In genomic region chr5:176994460-176995121, GRCh38 we compare ENCODE assay signal across 1 cellular context.
TF ChIP-seq lines count a peak whose summit lies in the region.

No MANE protein-coding gene starts in this region.

TF ChIP-seq in HepG2, 621 proteins besides CTCF, POLR2A, EP300 and RAD21:
- no peak for TF ChIP-seq MBNL3 (CRISPR knock-in tag; conservative IDR thresholded peaks at IDR 0.05)
- peak; percentile 20; the same call in 1 of the 2 replicates for TF ChIP-seq CEBPG (CRISPR knock-in tag; IDR thresholded peaks at IDR 0.05)
- TF ChIP-seq CEBPB (IDR thresholded peaks at IDR 0.05; ENCODE audit: borderline replicate concordance, low read depth, low read length), result peak; percentile 67
- no peak for TF ChIP-seq ZNF205 (CRISPR knock-in tag; IDR thresholded peaks at IDR 0.05)
- peak; percentile 50 for TF ChIP-seq FOSL2 (CRISPR knock-in tag; IDR thresholded peaks at IDR 0.05)
- TF ChIP-seq FOXK1 (CRISPR knock-in tag; IDR thresholded peaks at IDR 0.05; ENCODE audit: borderline replicate concordance, low read depth), result no peak
- TF ChIP-seq SOX5 (CRISPR knock-in tag; IDR thresholded peaks at IDR 0.05; ENCODE audit: borderline replicate concordance), result peak; percentile 71
- 0 out of 2 replicates have a peak, but pooled peaks have one; percentile 41 for TF ChIP-seq PPARG (CRISPR knock-in tag; conservative IDR thresholded peaks at IDR 0.05)
- no peak for TF ChIP-seq TSC22D2 (CRISPR knock-in tag; IDR thresholded peaks at IDR 0.05; ENCODE audit: borderline replicate concordance)
- peak; percentile 49; the same call in 1 of the 2 replicates for TF ChIP-seq FOXP4 (CRISPR knock-in tag; IDR thresholded peaks at IDR 0.05)
- no peak for TF ChIP-seq CREB1 (IDR thresholded peaks at IDR 0.05)
- TF ChIP-seq CREB1 (CRISPR knock-in tag; IDR thresholded peaks at IDR 0.05), result 0 out of 2 replicates have a peak, but pooled peaks have one; percentile 30
- no peak for TF ChIP-seq ZNF710 (CRISPR knock-in tag; IDR thresholded peaks at IDR 0.05; ENCODE audit: borderline replicate concordance)
- TF ChIP-seq SOX6 (IDR thresholded peaks at IDR 0.05), result no peak
- TF ChIP-seq SOX6 (CRISPR knock-in tag; IDR thresholded peaks at IDR 0.05), result peak; percentile 64
- no peak for TF ChIP-seq CENPBD1 (CRISPR knock-in tag; IDR thresholded peaks at IDR 0.05; ENCODE audit: borderline replicate concordance, low read depth)
- TF ChIP-seq ZNF792 (CRISPR knock-in tag; IDR thresholded peaks at IDR 0.05), result 0 out of 2 replicates have a peak, but pooled peaks have one; percentile 32
- no peak for TF ChIP-seq ZBTB40 (IDR thresholded peaks at IDR 0.05)
- no peak for TF ChIP-seq ZBTB40 (CRISPR knock-in tag; IDR thresholded peaks at IDR 0.05)
- TF ChIP-seq ZNF281 (CRISPR knock-in tag; IDR thresholded peaks at IDR 0.05; ENCODE audit: borderline replicate concordance), result peak; percentile 17; the same call in 1 of the 2 replicates
- peak; percentile 58 for TF ChIP-seq SAP130 (CRISPR knock-in tag; IDR thresholded peaks at IDR 0.05; ENCODE audit: low read depth)
- peak; percentile 34; the same call in 1 of the 2 replicates for TF ChIP-seq SOX13 (IDR thresholded peaks at IDR 0.05)
- TF ChIP-seq SOX13 (CRISPR knock-in tag; conservative IDR thresholded peaks at IDR 0.05 in 1 of 2, IDR thresholded peaks at IDR 0.05 in 1 of 2), result peak in 1 of 2 experiments; percentile 84; a peak in 2 of 4 replicates
- no peak for TF ChIP-seq FOXP1 (IDR thresholded peaks at IDR 0.05)
- peak; percentile 52; the same call in 1 of the 2 replicates for TF ChIP-seq FOXP1 (CRISPR knock-in tag; IDR thresholded peaks at IDR 0.05)
- TF ChIP-seq TEAD3 (CRISPR knock-in tag; optimal IDR thresholded peaks at IDR 0.05; ENCODE audit: borderline replicate concordance), result peak; percentile 36
- no peak for TF ChIP-seq ZNF275 (CRISPR knock-in tag; IDR thresholded peaks at IDR 0.05; ENCODE audit: borderline replicate concordance)
- TF ChIP-seq RXRB (CRISPR knock-in tag; IDR thresholded peaks at IDR 0.05; ENCODE audit: borderline replicate concordance), result peak; percentile 37; the same call in 1 of the 2 replicates
- peak; percentile 31; the same call in 1 of the 2 replicates for TF ChIP-seq GATAD2A (CRISPR knock-in tag; IDR thresholded peaks at IDR 0.05)
- TF ChIP-seq ZBTB25 (CRISPR knock-in tag; IDR thresholded peaks at IDR 0.05), result 0 out of 2 replicates have a peak, but pooled peaks have one; percentile 21
- TF ChIP-seq PATZ1 (CRISPR knock-in tag; IDR thresholded peaks at IDR 0.05), result 0 out of 2 replicates have a peak, but pooled peaks have one; percentile 24
- TF ChIP-seq POLR2G (IDR thresholded peaks at IDR 0.05; ENCODE audit: low read depth, low read length), result no peak
- peak; percentile 11; the same call in 1 of the 2 replicates for TF ChIP-seq ZNF580 (CRISPR knock-in tag; IDR thresholded peaks at IDR 0.05; ENCODE audit: borderline replicate concordance, low read depth)
- TF ChIP-seq NCOA2 (CRISPR knock-in tag; IDR thresholded peaks at IDR 0.05), result peak; percentile 31; the same call in 1 of the 2 replicates
- peak; percentile 24; the same call in 1 of the 2 replicates for TF ChIP-seq MIXL1 (CRISPR knock-in tag; IDR thresholded peaks at IDR 0.05)
